ENCODE assay signal across 18 cellular contexts in the genomic region with DNA sequence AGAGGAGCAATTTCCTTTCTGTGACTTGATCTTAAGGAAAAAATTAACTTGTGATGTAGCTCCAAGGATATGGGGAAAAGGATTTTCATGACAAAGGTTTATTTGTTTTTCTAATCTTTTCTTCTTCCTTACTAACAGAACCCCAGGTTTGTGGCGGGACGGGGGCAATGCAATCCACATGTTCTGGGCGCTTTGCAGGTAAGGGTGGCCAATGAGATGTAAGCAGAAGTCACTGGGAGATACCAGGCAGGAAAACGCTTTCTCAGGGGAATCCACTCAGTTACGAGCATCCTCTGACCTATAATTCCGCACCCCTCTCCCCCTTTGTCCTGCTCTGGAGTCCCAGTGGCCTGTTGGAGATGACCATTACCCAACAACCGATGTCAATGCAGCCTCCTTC.
"Had no signal": no experiment of that assay in that cellular context is flagged by ENCODE, and none has a peak within 500 bp of the region (broad histone marks: within the 10 kb centered on the region; RNA-seq: fewer than 3 reads in every experiment).

No MANE protein-coding gene starts in this region.

- DNase-seq: erythroblast; foreskin melanocyte; kidney glomerular epithelial cell; mucosa of descending colon; naive thymus-derived CD8-positive, alpha-beta T cell; psoas muscle; retina; right lobe of liver; stimulated activated CD4-positive, alpha-beta T cell treated with anti-CD3 and anti-CD28 coated beads, Interleukin-4, amount 100 ng/mL, for 1 hour; stimulated activated CD8-positive, alpha-beta memory T cell treated with anti-CD3 and anti-CD28 coated beads, Interleukin-4, amount 100 ng/mL, for 48 hours; stimulated activated naive CD8-positive, alpha-beta T cell treated with anti-CD3 and anti-CD28 coated beads, Interleukin-15, Interleukin-2, amounts not matched to agents 100 U/mL and 50 U/mL, for 24 hours; thyroid gland had no signal

- H3K36me3 Mint-ChIP-seq: naive thymus-derived CD8-positive, alpha-beta T cell; stimulated activated effector memory CD8-positive, alpha-beta T cell treated with anti-CD3 and anti-CD28 coated beads, Interleukin-12 subunit alpha, Interleukin-12 subunit beta, amount 100 ng/mL, for 72 hours; type B pancreatic cell had no signal

- H2AFZ ChIP-seq: hepatocyte had no signal

- H3K9me3 ChIP-seq: mucosa of descending colon, neutrophil, psoas muscle, right lobe of liver, suprapubic skin, thyroid gland had no signal

- H3K4me1 ChIP-seq: psoas muscle, right lobe of liver, suprapubic skin had no signal

- H3K27ac Mint-ChIP-seq: dendritic cell treated with granulocyte-macrophage colony-stimulating factor and Interleukin-4, amounts not matched to agents 40 ng/mL and 50 ng/mL, for 4 days; naive thymus-derived CD8-positive, alpha-beta T cell; stimulated activated effector memory CD8-positive, alpha-beta T cell treated with anti-CD3 and anti-CD28 coated beads, Interleukin-12 subunit alpha, Interleukin-12 subunit beta, amount 100 ng/mL, for 72 hours; type B pancreatic cell had no signal

- H3K36me3 ChIP-seq: neutrophil, right lobe of liver, suprapubic skin, thyroid gland had no signal

- H3K27me3 Mint-ChIP-seq: dendritic cell treated with granulocyte-macrophage colony-stimulating factor and Interleukin-4, amounts not matched to agents 40 ng/mL and 50 ng/mL, for 4 days; naive thymus-derived CD8-positive, alpha-beta T cell; type B pancreatic cell had no signal

- H3K79me2 ChIP-seq: hepatocyte had no signal

- H3K9me3 Mint-ChIP-seq: type B pancreatic cell had no signal

- H3K4me3 ChIP-seq: hepatocyte, mucosa of descending colon, psoas muscle, right lobe of liver, suprapubic skin, thyroid gland had no signal

- H3K4me2 ChIP-seq: hepatocyte had no signal

- H3K27me3 ChIP-seq: hepatocyte, neutrophil, right lobe of liver, suprapubic skin, thyroid gland had no signal

- H3K27ac ChIP-seq: neutrophil, psoas muscle, right lobe of liver, suprapubic skin had no signal

- H3K4me3 Mint-ChIP-seq: dendritic cell treated with granulocyte-macrophage colony-stimulating factor and Interleukin-4, amounts not matched to agents 40 ng/mL and 50 ng/mL, for 4 days; naive thymus-derived CD8-positive, alpha-beta T cell; stimulated activated effector memory CD8-positive, alpha-beta T cell treated with anti-CD3 and anti-CD28 coated beads, Interleukin-12 subunit alpha, Interleukin-12 subunit beta, amount 100 ng/mL, for 72 hours; type B pancreatic cell had no signal
